Comparison of ENCODE assay signal across 14 cellular contexts in genomic region chr10:89002234-89002978, GRCh38. TPM values are rescaled to one million over a fixed set of nuclear protein-coding genes. Genes with fewer than 3 reads are reported as not detected.
A peak's percentile ranks its signal among the peaks of the same experiment; 100 is the strongest.
DNase-seq lines count a peak whose midpoint lies in the region; ATAC-seq lines count a peak whose summit lies in the region.
"Had no signal": no experiment of that assay in that cellular context is flagged by ENCODE, and none has a peak within 500 bp of the region (broad histone marks: within the 10 kb centered on the region; RNA-seq: fewer than 3 reads in every experiment).

No MANE protein-coding gene starts in this region.

- peak; percentile 17 to 19 for ATAC-seq in activated CD4-positive, CD25-positive, alpha-beta regulatory T cell treated with anti-CD3 and anti-CD28 coated beads, Interleukin-2, amount 50 U/mL, for 24 hours
- peak; percentile 43 for ATAC-seq in HG02610 (IDR thresholded peaks at IDR 0.05; ENCODE audit: unreplicated experiment)
- no peak for ATAC-seq in activated CD8-positive, alpha-beta T cell treated with anti-CD3 and anti-CD28 coated beads, Interleukin-2, amount 10 ng/mL, durations not matched to agents 7 days and 5 days
- ATAC-seq in HG02588 (IDR thresholded peaks at IDR 0.05; ENCODE audit: unreplicated experiment) = no peak
- ATAC-seq: HCT116, left lobe of liver had no signal

- peak overlapping the region; percentile 15 for H3K27ac ChIP-seq in rectal smooth muscle tissue (ENCODE audit: low read depth, low read length)
- H3K27ac ChIP-seq: prostate gland had no signal

- no peak overlapping the region for H3K9ac ChIP-seq in rectal smooth muscle tissue (ENCODE audit: low read length)

- peak overlapping the region; percentile 49 for H3K27ac Mint-ChIP-seq in activated CD8-positive, alpha-beta T cell treated with anti-CD3 and anti-CD28 coated beads, Interleukin-2, amount 10 ng/mL, durations not matched to agents 7 days and 5 days

- H3K4me1 Mint-ChIP-seq in activated CD8-positive, alpha-beta T cell treated with anti-CD3 and anti-CD28 coated beads, Interleukin-2, amount 10 ng/mL, durations not matched to agents 7 days and 5 days (ENCODE audit: low read depth) = peaks cover 57% of the 10 kb centered on the region

- no peak overlapping the region for H3K4me3 ChIP-seq in rectal smooth muscle tissue (ENCODE audit: low read length)
- H3K4me3 ChIP-seq: prostate gland had no signal

- H3K4me1 ChIP-seq in rectal smooth muscle tissue (ENCODE audit: control insufficient read depth, insufficient read depth, low read length) = peaks cover 9% of the 10 kb centered on the region
- H3K4me1 ChIP-seq: prostate gland had no signal

- H3K27me3 ChIP-seq in rectal smooth muscle tissue (ENCODE audit: control insufficient read depth, insufficient read depth, low read length) = no peaks in the 10 kb centered on the region

- H3K9me3 Mint-ChIP-seq in activated CD8-positive, alpha-beta T cell treated with anti-CD3 and anti-CD28 coated beads, Interleukin-2, amount 10 ng/mL, durations not matched to agents 7 days and 5 days (ENCODE audit: insufficient read depth) = no peaks in the 10 kb centered on the region

- peaks cover 3% of the 10 kb centered on the region for H3K36me3 ChIP-seq in rectal smooth muscle tissue (ENCODE audit: control insufficient read depth, insufficient read depth, low read length)
- H3K36me3 ChIP-seq: prostate gland had no signal

- POLR2A ChIA-PET in activated CD8-positive, alpha-beta T cell treated with anti-CD3 and anti-CD28 coated beads, Interleukin-2, amount 10 ng/mL, durations not matched to agents 7 days and 5 days (lab: Charles Lee) = interaction anchor here (2.4 kb wide), 1 partner anchor 12 kb away, joined by 35 read pairs; the partner anchor contains the start of gene FAS

- CTCF ChIA-PET in activated CD8-positive, alpha-beta T cell treated with anti-CD3 and anti-CD28 coated beads, Interleukin-2, amount 10 ng/mL, durations not matched to agents 7 days and 5 days (lab: Charles Lee) = interaction anchor here (1.0 to 5.5 kb wide), 4 partner anchors 11 to 70 kb away, joined by 3 to 24 read pairs (median 13); partner anchors contain the start of gene FAS

- H3K27me3 Mint-ChIP-seq in activated CD8-positive, alpha-beta T cell treated with anti-CD3 and anti-CD28 coated beads, Interleukin-2, amount 10 ng/mL, durations not matched to agents 7 days and 5 days (ENCODE audit: low read depth) = no peaks in the 10 kb centered on the region

- DNase-seq in activated CD4-positive, CD25-positive, alpha-beta regulatory T cell treated with anti-CD3 and anti-CD28 coated beads, Interleukin-2, amount 50 U/mL, for 72 hours = no peak
- DNase-seq in activated CD8-positive, alpha-beta T cell treated with anti-CD3 and anti-CD28 coated beads, Interleukin-2, amount 10 ng/mL, durations not matched to agents 7 days and 5 days = no peak
- DNase-seq in NCI-H2029 treated with DMSO at 0.1 percent for 48 hours (lab: John Stamatoyannopoulos, UW) (no peak), NCI-H1105 treated with DMSO at 0.1 percent for 48 hours (lab: John Stamatoyannopoulos, UW) (no peak)
- DNase-seq: cerebellar nuclear complex, EL, NCI-H1048 had no signal

- H3K4me3 Mint-ChIP-seq in activated CD8-positive, alpha-beta T cell treated with anti-CD3 and anti-CD28 coated beads, Interleukin-2, amount 10 ng/mL, durations not matched to agents 7 days and 5 days = no peak overlapping the region

- peaks cover 49% of the 10 kb centered on the region for H3K36me3 Mint-ChIP-seq in activated CD8-positive, alpha-beta T cell treated with anti-CD3 and anti-CD28 coated beads, Interleukin-2, amount 10 ng/mL, durations not matched to agents 7 days and 5 days (ENCODE audit: low read depth)

RNA-seq across cellular contexts. Expression of gene FAS, which starts 11.8 kb away (rescaled TPM):
- total RNA-seq in activated CD8-positive, alpha-beta T cell treated with anti-CD3 and anti-CD28 coated beads, Interleukin-2, amount 10 ng/mL, durations not matched to agents 7 days and 5 days = 10 to 100 TPM; 58.5 to 62.6 TPM

RNA-seq across cellular contexts. Expression of gene ACTA2, which starts 49.8 kb away (rescaled TPM):
- total RNA-seq in activated CD8-positive, alpha-beta T cell treated with anti-CD3 and anti-CD28 coated beads, Interleukin-2, amount 10 ng/mL, durations not matched to agents 7 days and 5 days = 10 to 100 TPM; 12.9 to 15.0 TPM

Comparison
In these comparisons a context has a peak if more than half of its experiments do, and no peak if none do; other contexts are left out.
1. ATAC-seq: peak in activated CD4-positive, CD25-positive, alpha-beta regulatory T cell treated with anti-CD3 and anti-CD28 coated beads, Interleukin-2, amount 50 U/mL, for 24 hours (2 of 2) and HG02610 (single experiment); none in activated CD8-positive, alpha-beta T cell treated with anti-CD3 and anti-CD28 coated beads, Interleukin-2, amount 10 ng/mL, durations not matched to agents 7 days and 5 days (single experiment) and HG02588 (single experiment).